ENCODE assay signal across 8 cellular contexts in genomic region chr15:73052679-73053397, GRCh38. TPM values are rescaled to one million over a fixed set of nuclear protein-coding genes. Genes with fewer than 3 reads are reported as not detected.
DNase-seq lines count a peak whose midpoint lies in the region; ATAC-seq and TF ChIP-seq lines count a peak whose summit lies in the region.

No MANE protein-coding gene starts in this region.

- peak overlapping the region; percentile 84 to 95 (median 88) for H3K4me3 Mint-ChIP-seq in CD8-positive, alpha-beta memory T cell

- H3K36me3 ChIP-seq in CD8-positive, alpha-beta memory T cell (ENCODE audit: insufficient read depth, low read length), result no peaks in the 10 kb centered on the region

- peak overlapping the region in 7 of 8 donors; percentile 70 to 94 (median 82) for H3K27ac Mint-ChIP-seq in CD8-positive, alpha-beta memory T cell

- peaks cover 10 to 16% (median 15%) of the 10 kb centered on the region in 3 donors for H3K4me1 Mint-ChIP-seq in CD8-positive, alpha-beta memory T cell

- H3K4me3 ChIP-seq in CD8-positive, alpha-beta memory T cell (ENCODE audit: low read length), result peak overlapping the region; percentile 52
- H3K4me3 ChIP-seq in cardiac fibroblast (replicated peaks in 1 of 2; ENCODE audit: low read depth in 2 of 2, low read length in 2 of 2), result peak overlapping the region; percentile 60 to 74
- H3K4me3 ChIP-seq in skin epidermis, result peak overlapping the region; percentile 64 to 88 (median 70)

- no peak for TF ChIP-seq CTCF in cardiac fibroblast (IDR thresholded peaks at IDR 0.05; ENCODE audit: low read depth, low read length)

- peak; percentile 12 for ATAC-seq in GM21528 (IDR thresholded peaks at IDR 0.05; ENCODE audit: low FRiP score, unreplicated experiment)
- ATAC-seq in HG02623 (IDR thresholded peaks at IDR 0.05; ENCODE audit: unreplicated experiment), result no peak

- H3K36me3 Mint-ChIP-seq in CD8-positive, alpha-beta memory T cell, result peaks cover 0 to 1% (median 0%) of the 10 kb centered on the region in 3 donors

- CTCF ChIA-PET in CD8-positive, alpha-beta memory T cell (lab: Charles Lee), result interaction anchor here (0.6 to 1.7 kb wide), 3 partner anchors 11 to 34 kb away, joined by 3 to 10 read pairs (median 4); no protein-coding TSS in a partner anchor

- H3K27ac ChIP-seq in CD8-positive, alpha-beta memory T cell (ENCODE audit: low read depth, low read length), result no peak overlapping the region
- H3K27ac ChIP-seq in skin epidermis, result peak overlapping the region in 18 of 21 experiments; percentile 54 to 91 (median 78)

- H3K27me3 Mint-ChIP-seq in CD8-positive, alpha-beta memory T cell, result peaks cover 5 to 19% of the 10 kb centered on the region in 2 donors

- no peaks in the 10 kb centered on the region for H3K27me3 ChIP-seq in CD8-positive, alpha-beta memory T cell (ENCODE audit: insufficient read depth, low read length, poor library complexity, severe bottlenecking)

- no peaks in the 10 kb centered on the region for H3K9me3 Mint-ChIP-seq in CD8-positive, alpha-beta memory T cell

- DNase-seq in CD8-positive, alpha-beta memory T cell, result peak; percentile 22 to 56 (median 27)
- peak; percentile 42 for DNase-seq in NCI-H1092 treated with DMSO at 0.1 percent for 48 hours (lab: John Stamatoyannopoulos, UW)
- peak; percentile 6 for DNase-seq in T-helper 22 cell (ENCODE audit: low read depth)
- peak; percentile 15 to 61 for DNase-seq in cardiac fibroblast (ENCODE audit: low read depth in 2 of 2)
- DNase-seq in inferior parietal cortex (ENCODE audit: extremely low spot score), result peak; percentile 75

- peaks cover 7% of the 10 kb centered on the region for H3K4me1 ChIP-seq in CD8-positive, alpha-beta memory T cell (ENCODE audit: insufficient read depth, low read length)

- no peaks in the 10 kb centered on the region for H3K9me3 ChIP-seq in CD8-positive, alpha-beta memory T cell (ENCODE audit: low read length)

- POLR2A ChIA-PET in CD8-positive, alpha-beta memory T cell (lab: Charles Lee), result no interaction called here

RNA-seq across cellular contexts. Expression of gene NEO1, which starts 0.6 kb away (rescaled TPM):
- total RNA-seq in CD8-positive, alpha-beta memory T cell, result 1 to 10 TPM; 6.5 to 9.1 TPM
- 3.9 TPM for polyA plus RNA-seq in CD8-positive, alpha-beta memory T cell

Comparison
In these comparisons a context has a peak if more than half of its experiments do, and no peak if none do; other contexts are left out.
1. DNase-seq: peak in every context shown above with its lines; median percentile 75 in inferior parietal cortex; 42 in NCI-H1092 treated with DMSO at 0.1 percent for 48 hours; 38 in cardiac fibroblast; 27 in CD8-positive, alpha-beta memory T cell; 6 in T-helper 22 cell.